12 cellular contexts compared by ENCODE assay signal in the genomic region with DNA sequence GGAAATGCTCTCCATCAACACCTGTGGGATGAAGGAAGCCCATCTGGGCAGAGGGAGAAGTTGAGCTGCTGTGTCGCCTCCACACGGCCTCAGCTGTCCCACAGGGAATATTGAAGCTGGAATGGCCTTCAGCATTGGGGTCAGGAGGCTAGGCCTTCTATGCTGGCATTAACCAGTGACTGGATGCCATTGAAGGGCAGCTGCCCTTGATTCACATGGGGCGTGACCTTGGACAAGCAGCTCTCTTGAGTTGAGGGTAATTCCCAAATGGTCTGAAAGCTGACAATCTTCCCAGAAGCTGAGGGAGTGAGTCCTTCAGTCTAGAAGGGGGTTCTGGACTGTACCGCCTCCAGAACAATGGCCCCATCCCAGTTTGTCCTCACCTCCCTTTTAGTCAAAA. TPM values are rescaled to one million over a fixed set of nuclear protein-coding genes. Genes with fewer than 3 reads are reported as not detected.
DNase-seq lines count a peak whose midpoint lies in the region; ATAC-seq and TF ChIP-seq lines count a peak whose summit lies in the region.
"Had no signal": no experiment of that assay in that cellular context is flagged by ENCODE, and none has a peak within 500 bp of the region (broad histone marks: within the 10 kb centered on the region; RNA-seq: fewer than 3 reads in every experiment).

No MANE protein-coding gene starts in this region.

- H2BK15ac ChIP-seq in mesenchymal stem cell (ENCODE audit: low read depth, poor library complexity, severe bottlenecking) = peak overlapping the region; percentile 77

- H3K14ac ChIP-seq in mesenchymal stem cell (ENCODE audit: low read length in 2 of 2) = peak overlapping the region in 1 of 2 experiments; percentile 49

- peaks cover 67% of the 10 kb centered on the region for H3K4me1 ChIP-seq in mesenchymal stem cell (ENCODE audit: control insufficient read depth, insufficient read depth, low read depth, low read length)
- H3K4me1 ChIP-seq in thyroid gland = peaks cover 41 to 75% of the 10 kb centered on the region in 2 donors

- H3K36me3 ChIP-seq in mesenchymal stem cell (ENCODE audit: control insufficient read depth in 1 of 2, insufficient read depth in 2 of 2, low read depth in 1 of 2, low read length in 2 of 2) (peaks cover 39 to 69% of the 10 kb centered on the region in 2 experiments), thyroid gland (peaks cover 30 to 47% of the 10 kb centered on the region in 2 donors)

- intact Hi-C loops in thyroid gland (cut with DNase I) = loop anchor here (5.0 kb wide), 1 partner anchor 33 kb away; no protein-coding TSS in a partner anchor

- peaks cover 4% of the 10 kb centered on the region for H3K27me3 Mint-ChIP-seq in activated naive CD4-positive, alpha-beta T cell treated with anti-CD3 and anti-CD28 coated beads, Interleukin-2, amount 10 ng/mL, durations not matched to agents 7 days and 5 days
- H3K27me3 Mint-ChIP-seq in activated naive CD8-positive, alpha-beta T cell treated with anti-CD3 and anti-CD28 coated beads, Interleukin-2, amount 10 ng/mL, durations not matched to agents 7 days and 5 days = no peaks in the 10 kb centered on the region

- no peak overlapping the region for H3K23ac ChIP-seq in mesenchymal stem cell (ENCODE audit: low read length in 2 of 2)

- peak overlapping the region; percentile 75 to 84 for H2BK12ac ChIP-seq in mesenchymal stem cell (ENCODE audit: low read length in 2 of 2)

- peak overlapping the region; percentile 86 for H4K8ac ChIP-seq in mesenchymal stem cell (ENCODE audit: low read length)

- no peak for TF ChIP-seq CTCF in thyroid gland (IDR thresholded peaks at IDR 0.05)

- no peak overlapping the region for H3K27ac ChIP-seq in mesenchymal stem cell (ENCODE audit: low read length, poor library complexity, severe bottlenecking)
- H3K27ac ChIP-seq in thyroid gland = peak overlapping the region; percentile 81 to 97 (median 96)

- peak overlapping the region; percentile 76 to 81 for H3K18ac ChIP-seq in mesenchymal stem cell (ENCODE audit: low read depth in 1 of 2, low read length in 2 of 2)

- DNase-seq in activated naive CD4-positive, alpha-beta T cell treated with anti-CD3 and anti-CD28 coated beads, Interleukin-2, amount 10 ng/mL, durations not matched to agents 7 days and 5 days = no peak
- no peak for DNase-seq in activated naive CD4-positive, alpha-beta T cell treated with Interleukin-2 at 50 U/mL for 16 hours
- DNase-seq in activated naive CD8-positive, alpha-beta T cell treated with anti-CD3 and anti-CD28 coated beads, Interleukin-2, amount 10 ng/mL, durations not matched to agents 7 days and 5 days = no peak
- DNase-seq in mesenchymal stem cell = no peak
- DNase-seq in thyroid gland = no peak
- no peak for DNase-seq in NCI-H510A treated with DMSO at 0.1 percent for 48 hours (lab: John Stamatoyannopoulos, UW)
- DNase-seq in NCI-H446 treated with DMSO at 0.1 percent for 48 hours (lab: John Stamatoyannopoulos, UW) = no peak
- DNase-seq in activated gamma-delta T cell treated with Interleukin-2 at 50 U/mL for 16 hours = no peak
- DNase-seq: foreskin fibroblast; NCI-H510A; stimulated activated CD4-positive, alpha-beta T cell treated with anti-CD3 and anti-CD28 coated beads, Interleukin-15, amount 100 ng/mL, for 24 hours had no signal

- H3K9ac ChIP-seq in mesenchymal stem cell (ENCODE audit: low read length) = peak overlapping the region; percentile 71

- H3K4ac ChIP-seq in mesenchymal stem cell (ENCODE audit: low read depth in 1 of 2, low read length in 2 of 2) = peak overlapping the region; percentile 32 to 73

- peak overlapping the region; percentile 91 for H2BK120ac ChIP-seq in mesenchymal stem cell (ENCODE audit: low read depth, low read length)

- peak overlapping the region; percentile 76 for H2AK5ac ChIP-seq in mesenchymal stem cell (ENCODE audit: low read length, severe bottlenecking)

- peaks cover 6% of the 10 kb centered on the region for H3K79me1 ChIP-seq in mesenchymal stem cell (replicated peaks; ENCODE audit: low read length, poor library complexity, severe bottlenecking)

- no peak overlapping the region for H3K4me2 ChIP-seq in mesenchymal stem cell (ENCODE audit: low read length, poor library complexity, severe bottlenecking)

- 91% methylated on average over 4 of the region's 4 CpGs for WGBS in mesenchymal stem cell
- WGBS in thyroid gland, 2 donors = 72% methylated on average over 4 of the region's 4 CpGs; no CpG with 5 or more reads in 1 of the 2 donors

- POLR2A ChIA-PET in activated naive CD8-positive, alpha-beta T cell treated with anti-CD3 and anti-CD28 coated beads, Interleukin-2, amount 10 ng/mL, durations not matched to agents 7 days and 5 days (lab: Charles Lee) = interaction anchor here (0.8 to 1.8 kb wide), 5 partner anchors 10 to 247 kb away, joined by 3 to 6 read pairs (median 4); no protein-coding TSS in a partner anchor

- H3K27me3 ChIP-seq in mesenchymal stem cell (ENCODE audit: control insufficient read depth in 1 of 2, insufficient read depth in 1 of 2, low read length in 2 of 2) (no peaks in the 10 kb centered on the region), thyroid gland (no peaks in the 10 kb centered on the region)

- peak overlapping the region; percentile 91 for H3K4me3 Mint-ChIP-seq in activated naive CD4-positive, alpha-beta T cell treated with anti-CD3 and anti-CD28 coated beads, Interleukin-2, amount 10 ng/mL, durations not matched to agents 7 days and 5 days
- peak overlapping the region; percentile 88 for H3K4me3 Mint-ChIP-seq in activated naive CD8-positive, alpha-beta T cell treated with anti-CD3 and anti-CD28 coated beads, Interleukin-2, amount 10 ng/mL, durations not matched to agents 7 days and 5 days

- H3K9me3 Mint-ChIP-seq in activated naive CD4-positive, alpha-beta T cell treated with anti-CD3 and anti-CD28 coated beads, Interleukin-2, amount 10 ng/mL, durations not matched to agents 7 days and 5 days = no peaks in the 10 kb centered on the region
- peaks cover 3% of the 10 kb centered on the region for H3K9me3 Mint-ChIP-seq in activated naive CD8-positive, alpha-beta T cell treated with anti-CD3 and anti-CD28 coated beads, Interleukin-2, amount 10 ng/mL, durations not matched to agents 7 days and 5 days

- CTCF ChIA-PET in activated naive CD4-positive, alpha-beta T cell treated with anti-CD3 and anti-CD28 coated beads, Interleukin-2, amount 10 ng/mL, durations not matched to agents 7 days and 5 days (lab: Charles Lee) = interaction anchor here (1.2 to 1.7 kb wide), 4 partner anchors 16 to 65 kb away, joined by 3 to 9 read pairs (median 5); no protein-coding TSS in a partner anchor

- no peak for TF ChIP-seq POLR2A in thyroid gland (IDR thresholded peaks at IDR 0.05)

- H4K91ac ChIP-seq in mesenchymal stem cell (ENCODE audit: low read length) = peak overlapping the region; percentile 65

- H2AFZ ChIP-seq in mesenchymal stem cell (ENCODE audit: low read depth, low read length) = no peak overlapping the region

- H3K36me3 Mint-ChIP-seq in activated naive CD4-positive, alpha-beta T cell treated with anti-CD3 and anti-CD28 coated beads, Interleukin-2, amount 10 ng/mL, durations not matched to agents 7 days and 5 days = peaks cover 58% of the 10 kb centered on the region
- peaks cover 50% of the 10 kb centered on the region for H3K36me3 Mint-ChIP-seq in activated naive CD8-positive, alpha-beta T cell treated with anti-CD3 and anti-CD28 coated beads, Interleukin-2, amount 10 ng/mL, durations not matched to agents 7 days and 5 days

- H3K4me3 ChIP-seq in mesenchymal stem cell (ENCODE audit: insufficient read depth in 1 of 2, low read depth in 1 of 2, low read length in 2 of 2) = peak overlapping the region in 1 of 2 experiments; percentile 79
- H3K4me3 ChIP-seq in thyroid gland (replicated peaks in 1 of 3) = no peak overlapping the region

- H3K9me3 ChIP-seq in mesenchymal stem cell (ENCODE audit: control insufficient read depth, low read length) (no peaks in the 10 kb centered on the region), thyroid gland (no peaks in the 10 kb centered on the region)

- peak overlapping the region; percentile 97 for H3K27ac Mint-ChIP-seq in activated naive CD4-positive, alpha-beta T cell treated with anti-CD3 and anti-CD28 coated beads, Interleukin-2, amount 10 ng/mL, durations not matched to agents 7 days and 5 days
- peak overlapping the region; percentile 97 for H3K27ac Mint-ChIP-seq in activated naive CD8-positive, alpha-beta T cell treated with anti-CD3 and anti-CD28 coated beads, Interleukin-2, amount 10 ng/mL, durations not matched to agents 7 days and 5 days

- no peak overlapping the region for H2BK5ac ChIP-seq in mesenchymal stem cell (ENCODE audit: low read depth, low read length, poor library complexity, severe bottlenecking)

- no peak for ATAC-seq in activated naive CD8-positive, alpha-beta T cell treated with anti-CD3 and anti-CD28 coated beads, Interleukin-2, amount 10 ng/mL, durations not matched to agents 7 days and 5 days (ENCODE audit: low read depth)

- peaks cover 80% of the 10 kb centered on the region for H3K4me1 Mint-ChIP-seq in activated naive CD4-positive, alpha-beta T cell treated with anti-CD3 and anti-CD28 coated beads, Interleukin-2, amount 10 ng/mL, durations not matched to agents 7 days and 5 days
- H3K4me1 Mint-ChIP-seq in activated naive CD8-positive, alpha-beta T cell treated with anti-CD3 and anti-CD28 coated beads, Interleukin-2, amount 10 ng/mL, durations not matched to agents 7 days and 5 days = peaks cover 58% of the 10 kb centered on the region

RNA-seq across cellular contexts. Expression of a gene that starts 6.7 kb away (rescaled TPM):
- 10 to 100 TPM; 25.0 to 28.8 TPM for total RNA-seq in activated naive CD8-positive, alpha-beta T cell treated with anti-CD3 and anti-CD28 coated beads, Interleukin-2, amount 10 ng/mL, durations not matched to agents 7 days and 5 days
- 48.8 TPM for polyA plus RNA-seq in mesenchymal stem cell (2013, experiment 1 of 2)
- 47.7 TPM for polyA plus RNA-seq in mesenchymal stem cell (2013, experiment 2 of 2)
- 10 to 100 TPM; 12.4 to 56.2 (median 16.8) TPM for total RNA-seq in thyroid gland

RNA-seq across cellular contexts. Expression of a gene that starts 22.5 kb away (rescaled TPM):
- total RNA-seq in activated naive CD8-positive, alpha-beta T cell treated with anti-CD3 and anti-CD28 coated beads, Interleukin-2, amount 10 ng/mL, durations not matched to agents 7 days and 5 days = not detected
- not detected for polyA plus RNA-seq in mesenchymal stem cell (2013, experiment 1 of 2)
- polyA plus RNA-seq in mesenchymal stem cell (2013, experiment 2 of 2) = not detected
- 1 to 10 TPM; 2.0 to 5.6 (median 3.1) TPM for total RNA-seq in thyroid gland
- polyA plus RNA-seq: BJ had no signal

RNA-seq across cellular contexts. Expression of a gene that starts 53.7 kb away (rescaled TPM):
- total RNA-seq in activated naive CD8-positive, alpha-beta T cell treated with anti-CD3 and anti-CD28 coated beads, Interleukin-2, amount 10 ng/mL, durations not matched to agents 7 days and 5 days = not detected
- 19.9 TPM for polyA plus RNA-seq in mesenchymal stem cell (2013, experiment 1 of 2)
- polyA plus RNA-seq in mesenchymal stem cell (2013, experiment 2 of 2) = 20.0 TPM
- total RNA-seq in thyroid gland = 100 to 1,000 TPM; 156 to 391 (median 285) TPM

RNA-seq across cellular contexts. Expression of a gene that starts 56.3 kb away (rescaled TPM):
- not detected for total RNA-seq in activated naive CD8-positive, alpha-beta T cell treated with anti-CD3 and anti-CD28 coated beads, Interleukin-2, amount 10 ng/mL, durations not matched to agents 7 days and 5 days
- not detected for polyA plus RNA-seq in mesenchymal stem cell (2013, experiment 1 of 2)
- not detected for polyA plus RNA-seq in mesenchymal stem cell (2013, experiment 2 of 2)
- under 1 TPM in 1 of 4 donors, not detected in 3; 0.40 TPM for total RNA-seq in thyroid gland
- polyA plus RNA-seq: BJ had no signal

Comparison
In these comparisons a context has a peak if more than half of its experiments do, and no peak if none do; other contexts are left out.
1. RNA of a gene that starts 53.7 kb away (total RNA-seq): 156 to 391 TPM in thyroid gland; not detected in activated naive CD8-positive, alpha-beta T cell treated with anti-CD3 and anti-CD28 coated beads, Interleukin-2, amount 10 ng/mL, durations not matched to agents 7 days and 5 days; every median in the first group is over 100 times any median in the second.